ENCODE assay signal across 32 cellular contexts in the genomic region with DNA sequence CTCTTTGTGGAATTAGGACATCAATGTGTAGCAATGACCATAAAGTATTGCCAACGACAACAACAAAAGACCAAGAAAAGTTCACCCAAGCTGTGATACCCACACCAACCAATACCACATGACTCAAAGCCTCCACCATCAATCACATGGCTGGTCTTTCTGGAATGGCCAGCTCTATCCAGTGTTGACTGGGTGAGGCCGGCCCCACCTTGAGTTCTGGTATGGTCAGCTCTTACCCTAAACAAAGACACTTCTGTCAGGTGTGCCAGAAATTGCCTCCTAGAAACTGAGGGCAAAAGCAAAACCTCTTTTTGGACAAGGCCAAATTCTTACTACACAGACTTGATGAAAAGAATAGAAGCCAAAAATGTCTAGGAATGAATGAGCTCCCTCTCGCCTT.
"Had no signal": no experiment of that assay in that cellular context is flagged by ENCODE, and none has a peak within 500 bp of the region (broad histone marks: within the 10 kb centered on the region; RNA-seq: fewer than 3 reads in every experiment).

No MANE protein-coding gene starts in this region.

- H3K4me1 Mint-ChIP-seq: activated CD4-positive, alpha-beta memory T cell treated with anti-CD3 and anti-CD28 coated beads, Interleukin-2, amount 10 ng/mL, durations not matched to agents 7 days and 5 days; activated CD8-positive, alpha-beta memory T cell treated with anti-CD3 and anti-CD28 coated beads, Interleukin-2, amount 10 ng/mL, durations not matched to agents 7 days and 5 days; activated naive CD8-positive, alpha-beta T cell treated with anti-CD3 and anti-CD28 coated beads for 36 hours; central memory CD8-positive, alpha-beta T cell had no signal

- H3K27me3 Mint-ChIP-seq: activated CD4-positive, alpha-beta memory T cell treated with anti-CD3 and anti-CD28 coated beads, Interleukin-2, amount 10 ng/mL, durations not matched to agents 7 days and 5 days; activated CD8-positive, alpha-beta memory T cell treated with anti-CD3 and anti-CD28 coated beads, Interleukin-2, amount 10 ng/mL, durations not matched to agents 7 days and 5 days; activated naive CD8-positive, alpha-beta T cell treated with anti-CD3 and anti-CD28 coated beads for 36 hours; central memory CD8-positive, alpha-beta T cell had no signal

- DNase-seq: activated CD4-positive, alpha-beta memory T cell treated with anti-CD3 and anti-CD28 coated beads, Interleukin-2, amount 10 ng/mL, durations not matched to agents 7 days and 5 days; activated CD4-positive, alpha-beta T cell treated with anti-CD3 and anti-CD28 coated beads for 1 hour; activated CD4-positive, alpha-beta T cell treated with anti-CD3 and anti-CD28 coated beads for 48 hours; activated CD4-positive, CD25-positive, alpha-beta regulatory T cell; activated CD8-positive, alpha-beta memory T cell treated with anti-CD3 and anti-CD28 coated beads for 24 hours; activated CD8-positive, alpha-beta memory T cell treated with anti-CD3 and anti-CD28 coated beads, Interleukin-2, amount 10 ng/mL, durations not matched to agents 7 days and 5 days; activated CD8-positive, alpha-beta memory T cell treated with anti-CD3 and anti-CD28 coated beads, Interleukin-2, amount 50 U/mL, for 48 hours; activated effector memory CD4-positive, alpha-beta T cell treated with Interleukin-2 at 50 U/mL for 16 hours; activated naive CD4-positive, alpha-beta T cell treated with anti-CD3 and anti-CD28 coated beads, Interleukin-2, amount 50 U/mL, for 16 hours; activated naive CD8-positive, alpha-beta T cell treated with anti-CD3 and anti-CD28 coated beads for 36 hours; activated T-cell treated with anti-CD3 and anti-CD28 coated beads, Interleukin-2, amount 50 U/mL, for 48 hours; amniotic stem cell; aorta; brain microvascular endothelial cell; Karpas-422; KBM-7; MG63; MV-4-11; NCI-H1092; NCI-H1436 treated with DMSO at 0.1 percent for 48 hours; NCI-H1694 treated with DMSO at 0.1 percent for 48 hours; NCI-H2029; NCI-H345; NCI-H524 treated with DMSO at 0.1 percent for 48 hours; NCI-H748 treated with DMSO at 0.1 percent for 48 hours; NK-92 treated with Interleukin-12 subunit alpha and Interleukin-12 subunit beta, amount 100 ng/mL, for 24 hours; PC-3; Right ventricle myocardium superior; T1000; WERI-Rb-1 had no signal

- H3K27ac ChIP-seq: brain microvascular endothelial cell, cardiac muscle cell, WERI-Rb-1 had no signal

- H3K27me3 ChIP-seq: brain microvascular endothelial cell, cardiac muscle cell, MG63 had no signal

- H3K9me3 ChIP-seq: MG63 had no signal

- H3K36me3 ChIP-seq: brain microvascular endothelial cell, cardiac muscle cell, MG63, WERI-Rb-1 had no signal

- H3K36me3 Mint-ChIP-seq: activated CD8-positive, alpha-beta memory T cell treated with anti-CD3 and anti-CD28 coated beads, Interleukin-2, amount 10 ng/mL, durations not matched to agents 7 days and 5 days; activated naive CD8-positive, alpha-beta T cell treated with anti-CD3 and anti-CD28 coated beads for 36 hours had no signal

- H3K4me3 ChIP-seq: cardiac muscle cell, MG63 had no signal

- H3K27ac Mint-ChIP-seq: activated CD4-positive, alpha-beta memory T cell treated with anti-CD3 and anti-CD28 coated beads, Interleukin-2, amount 10 ng/mL, durations not matched to agents 7 days and 5 days; activated CD8-positive, alpha-beta memory T cell treated with anti-CD3 and anti-CD28 coated beads, Interleukin-2, amount 10 ng/mL, durations not matched to agents 7 days and 5 days; activated naive CD8-positive, alpha-beta T cell treated with anti-CD3 and anti-CD28 coated beads for 36 hours had no signal

- ATAC-seq: activated CD8-positive, alpha-beta memory T cell treated with anti-CD3 and anti-CD28 coated beads, Interleukin-2, amount 10 ng/mL, durations not matched to agents 7 days and 5 days; PC-3 had no signal

- H3K9me3 Mint-ChIP-seq: activated CD4-positive, alpha-beta memory T cell treated with anti-CD3 and anti-CD28 coated beads, Interleukin-2, amount 10 ng/mL, durations not matched to agents 7 days and 5 days; activated naive CD8-positive, alpha-beta T cell treated with anti-CD3 and anti-CD28 coated beads for 36 hours had no signal

- H3K4me3 Mint-ChIP-seq: activated CD4-positive, alpha-beta memory T cell treated with anti-CD3 and anti-CD28 coated beads, Interleukin-2, amount 10 ng/mL, durations not matched to agents 7 days and 5 days; activated CD8-positive, alpha-beta memory T cell treated with anti-CD3 and anti-CD28 coated beads, Interleukin-2, amount 10 ng/mL, durations not matched to agents 7 days and 5 days; activated naive CD8-positive, alpha-beta T cell treated with anti-CD3 and anti-CD28 coated beads for 36 hours; central memory CD8-positive, alpha-beta T cell had no signal
